ENCODE assay signal across 8 cellular contexts in the genomic region with DNA sequence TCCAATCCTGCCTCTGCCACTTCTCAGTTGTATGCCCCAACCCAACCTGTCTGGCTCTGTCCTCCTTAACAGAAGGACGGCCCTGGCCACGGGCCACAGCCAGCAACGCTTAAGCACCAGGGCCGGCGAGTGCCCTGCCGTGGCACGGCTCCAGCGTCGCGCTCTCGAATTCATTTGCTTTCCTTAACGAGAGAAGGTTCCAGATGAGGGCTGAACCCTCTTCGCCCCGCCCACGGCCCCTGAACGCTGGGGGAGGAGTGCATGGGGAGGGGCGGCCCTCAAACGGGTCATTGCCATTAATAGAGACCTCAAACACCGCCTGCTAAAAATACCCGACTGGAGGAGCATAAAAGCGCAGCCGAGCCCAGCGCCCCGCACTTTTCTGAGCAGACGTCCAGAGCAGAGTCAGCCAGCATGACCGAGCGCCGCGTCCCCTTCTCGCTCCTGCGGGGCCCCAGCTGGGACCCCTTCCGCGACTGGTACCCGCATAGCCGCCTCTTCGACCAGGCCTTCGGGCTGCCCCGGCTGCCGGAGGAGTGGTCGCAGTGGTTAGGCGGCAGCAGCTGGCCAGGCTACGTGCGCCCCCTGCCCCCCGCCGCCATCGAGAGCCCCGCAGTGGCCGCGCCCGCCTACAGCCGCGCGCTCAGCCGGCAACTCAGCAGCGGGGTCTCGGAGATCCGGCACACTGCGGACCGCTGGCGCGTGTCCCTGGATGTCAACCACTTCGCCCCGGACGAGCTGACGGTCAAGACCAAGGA. TPM values are rescaled to one million over a fixed set of nuclear protein-coding genes. Genes with fewer than 3 reads are reported as not detected.
DNase-seq lines count a peak whose midpoint lies in the region; ATAC-seq lines count a peak whose summit lies in the region.

A gene (plus strand): TSS at position 375 of the 758 bp plus-strand sequence. CDS start 40 bp downstream, at position 415.

- no peaks in the 10 kb centered on the region for H3K9me3 Mint-ChIP-seq in activated CD4-positive, alpha-beta T cell treated with anti-CD3 and anti-CD28 coated beads, Interleukin-2, amount 10 ng/mL, durations not matched to agents 7 days and 5 days

- POLR2A ChIA-PET in activated CD4-positive, alpha-beta T cell treated with anti-CD3 and anti-CD28 coated beads, Interleukin-2, amount 10 ng/mL, durations not matched to agents 7 days and 5 days (lab: Charles Lee) = interaction anchor here (0.6 kb wide), 1 partner anchor 16 kb away, joined by 3 read pairs; no protein-coding TSS in a partner anchor

- ATAC-seq in HG03159 (IDR thresholded peaks at IDR 0.05; ENCODE audit: unreplicated experiment) = peak; percentile 56

- H3K4me3 Mint-ChIP-seq in activated CD4-positive, alpha-beta T cell treated with anti-CD3 and anti-CD28 coated beads, Interleukin-2, amount 10 ng/mL, durations not matched to agents 7 days and 5 days = peak within 1 kb of the TSS; percentile 84

- H3K27me3 Mint-ChIP-seq in activated CD4-positive, alpha-beta T cell treated with anti-CD3 and anti-CD28 coated beads, Interleukin-2, amount 10 ng/mL, durations not matched to agents 7 days and 5 days = peaks cover 17% of the 10 kb centered on the region

- peak within 1 kb of the TSS; percentile 85 for H3K27ac Mint-ChIP-seq in activated CD4-positive, alpha-beta T cell treated with anti-CD3 and anti-CD28 coated beads, Interleukin-2, amount 10 ng/mL, durations not matched to agents 7 days and 5 days

- H3K36me3 Mint-ChIP-seq in activated CD4-positive, alpha-beta T cell treated with anti-CD3 and anti-CD28 coated beads, Interleukin-2, amount 10 ng/mL, durations not matched to agents 7 days and 5 days (ENCODE audit: low read depth) = peaks cover 2% of the 10 kb centered on the region

- DNase-seq in NCI-H2171 treated with DMSO at 0.1 percent for 48 hours (lab: John Stamatoyannopoulos, UW) = peak; percentile 58
- DNase-seq in NCI-H2171 (lab: John Stamatoyannopoulos, UW) = no peak
- peak; percentile 37 for DNase-seq in NCI-H510A (lab: John Stamatoyannopoulos, UW)
- peak; percentile 44 for DNase-seq in activated CD4-positive, alpha-beta T cell treated with anti-CD3 and anti-CD28 coated beads, Interleukin-2, amount 10 ng/mL, durations not matched to agents 7 days and 5 days
- DNase-seq in dermis blood vessel endothelial cell = peak; percentile 97
- peak; percentile 93 for DNase-seq in left kidney (ENCODE audit: low read depth, low spot score)
- peak; percentile 63 for DNase-seq in stimulated activated CD4-positive, alpha-beta T cell treated with anti-CD3 and anti-CD28 coated beads, Interleukin-2, amount 100 ng/mL, for 4 hours (ENCODE audit: low read depth)

- H3K4me1 Mint-ChIP-seq in activated CD4-positive, alpha-beta T cell treated with anti-CD3 and anti-CD28 coated beads, Interleukin-2, amount 10 ng/mL, durations not matched to agents 7 days and 5 days = peaks cover 19% of the 10 kb centered on the region

- CTCF ChIA-PET in activated CD4-positive, alpha-beta T cell treated with anti-CD3 and anti-CD28 coated beads, Interleukin-2, amount 10 ng/mL, durations not matched to agents 7 days and 5 days (lab: Charles Lee) = interaction anchor here (1.1 to 6.1 kb wide), 4 partner anchors 11 to 124 kb away, joined by 5 to 53 read pairs (median 12); no protein-coding TSS in a partner anchor

RNA-seq across cellular contexts. Expression of the gene that starts here (rescaled TPM):
- total RNA-seq in activated CD4-positive, alpha-beta T cell treated with anti-CD3 and anti-CD28 coated beads, Interleukin-2, amount 10 ng/mL, durations not matched to agents 7 days and 5 days = 10 to 100 TPM; 27.0 to 28.1 TPM
- 109 and 120 TPM in 2 replicates for total RNA-seq in dermis blood vessel endothelial cell
